Comparison of ENCODE assay signal across 14 cellular contexts in the genomic region with DNA sequence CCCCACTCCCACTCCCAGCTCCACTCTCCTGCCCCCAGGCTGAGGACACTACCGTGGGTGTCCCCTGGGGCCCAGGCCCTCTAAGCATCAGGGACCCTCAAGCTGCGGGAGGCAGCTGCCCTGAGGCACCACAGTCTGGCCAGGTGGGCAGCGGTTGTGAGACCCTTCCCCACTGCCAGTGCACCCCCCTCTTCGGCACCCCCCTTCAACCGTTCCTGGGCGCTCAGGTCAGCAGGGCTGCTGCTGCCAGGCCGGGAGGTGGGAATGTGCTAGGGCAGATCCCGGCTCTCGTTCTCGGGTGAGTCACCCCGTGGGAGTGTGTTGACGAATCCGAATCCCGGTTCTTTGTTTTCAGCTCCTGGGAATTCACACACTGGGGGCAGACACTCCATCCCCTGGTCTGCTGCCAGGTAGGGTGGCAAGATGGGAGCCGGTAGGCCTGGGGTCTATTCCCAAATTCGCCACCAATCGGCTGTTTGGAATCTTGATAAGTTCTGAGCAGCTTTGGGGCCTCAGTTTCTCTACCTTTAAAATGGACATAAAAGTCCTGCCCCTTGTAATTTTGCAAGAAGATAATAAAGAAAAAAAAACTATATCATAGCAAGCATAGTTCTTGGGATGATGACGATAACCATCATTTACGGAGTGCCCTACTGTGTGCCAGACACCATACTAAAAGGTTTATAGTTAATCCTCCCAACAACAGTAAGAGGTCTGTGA. TPM values are rescaled to one million over a fixed set of nuclear protein-coding genes. Genes with fewer than 3 reads are reported as not detected.
DNase-seq lines count a peak whose midpoint lies in the region; ATAC-seq and TF ChIP-seq lines count a peak whose summit lies in the region.
"Had no signal": no experiment of that assay in that cellular context is flagged by ENCODE, and none has a peak within 500 bp of the region (broad histone marks: within the 10 kb centered on the region; RNA-seq: fewer than 3 reads in every experiment).

No MANE protein-coding gene starts in this region.

- H3K27me3 ChIP-seq in brain microvascular endothelial cell (replicated peaks), result peaks cover 28% of the 10 kb centered on the region
- H3K27me3 ChIP-seq: BLaER1 treated with 17β-estradiol and CSF1 and Interleukin-3, amounts not matched to agents 10 nM and 100 nM had no signal

- H3K36me3 ChIP-seq in brain microvascular endothelial cell (replicated peaks), result no peaks in the 10 kb centered on the region
- H3K36me3 ChIP-seq: BLaER1 treated with 17β-estradiol and CSF1 and Interleukin-3, amounts not matched to agents 10 nM and 100 nM had no signal

- no peak overlapping the region for H3K4me3 ChIP-seq in brain microvascular endothelial cell (ENCODE audit: low read depth, low read length)
- H3K4me3 ChIP-seq: BLaER1 treated with 17β-estradiol and CSF1 and Interleukin-3, amounts not matched to agents 10 nM and 100 nM; lung had no signal

- DNase-seq in AG08396 (ENCODE audit: low spot score), result peak; percentile 85
- DNase-seq in HT1080 (ENCODE audit: low read depth), result peak; percentile 82
- peak; percentile 51 for DNase-seq in brain microvascular endothelial cell
- DNase-seq in kidney glomerular epithelial cell (lab: John Stamatoyannopoulos, UW), result peak; percentile 81
- no peak for DNase-seq in stimulated activated CD4-positive, alpha-beta T cell treated with anti-CD3 and anti-CD28 coated beads, Interleukin-1b, Interleukin-23, amount 100 ng/mL, for 48 hours
- no peak for DNase-seq in T-helper 9 cell
- DNase-seq in NCI-H510A treated with DMSO at 0.1 percent for 48 hours (lab: John Stamatoyannopoulos, UW), result no peak
- DNase-seq: activated naive CD4-positive, alpha-beta T cell treated with anti-CD3 and anti-CD28 coated beads, Interleukin-2, amount 50 U/mL, for 16 hours; NCI-H1417; stimulated activated CD4-positive, alpha-beta T cell treated with anti-CD3 and anti-CD28 coated beads, Interleukin-12 subunit alpha, Interleukin-12 subunit beta, amount 100 ng/mL, for 4 hours; stimulated activated naive CD4-positive, alpha-beta T cell treated with Interleukin-2 at 50 U/mL for 16 hours had no signal

- no peak for TF ChIP-seq CTCF in brain microvascular endothelial cell (IDR thresholded peaks at IDR 0.05; ENCODE audit: low read depth, low read length, missing control alignments)

- in situ Hi-C loops in brain microvascular endothelial cell (cut with HindIII; ENCODE audit: low pct_ligation_motif_present, low sequenced_read_pairs), result no loop called here

- H3K27ac ChIP-seq in brain microvascular endothelial cell, result no peak overlapping the region
- H3K27ac ChIP-seq: BLaER1 treated with 17β-estradiol and CSF1 and Interleukin-3, amounts not matched to agents 10 nM and 100 nM had no signal

- ATAC-seq in HG02885 (IDR thresholded peaks at IDR 0.05; ENCODE audit: poor library complexity, unreplicated experiment), result no peak

RNA-seq across cellular contexts. Expression of a gene that starts 28.5 kb away (rescaled TPM):
- total RNA-seq in HT1080 (2014; rRNA removed; shearing (Covaris generic)), result 1.2 and 1.7 TPM in 2 replicates
- 0.86 and 1.3 TPM in 2 replicates for polyA plus RNA-seq in HT1080 (2015; cell fraction: cytosol; rRNA removed)
- polyA plus RNA-seq in HT1080 (2015; cell fraction: nucleus; rRNA removed), result 2.1 and 3.4 TPM in 2 replicates

Comparison
In these comparisons a context has a peak if more than half of its experiments do, and no peak if none do; other contexts are left out.
1. DNase-seq: peak in AG08396 (single experiment), HT1080 (single experiment), brain microvascular endothelial cell (single experiment) and kidney glomerular epithelial cell (single experiment); none in stimulated activated CD4-positive, alpha-beta T cell treated with anti-CD3 and anti-CD28 coated beads, Interleukin-1b, Interleukin-23, amount 100 ng/mL, for 48 hours (single experiment), T-helper 9 cell (single experiment) and NCI-H510A treated with DMSO at 0.1 percent for 48 hours (single experiment).